ENCODE assay signal across 13 cellular contexts in the genomic region with DNA sequence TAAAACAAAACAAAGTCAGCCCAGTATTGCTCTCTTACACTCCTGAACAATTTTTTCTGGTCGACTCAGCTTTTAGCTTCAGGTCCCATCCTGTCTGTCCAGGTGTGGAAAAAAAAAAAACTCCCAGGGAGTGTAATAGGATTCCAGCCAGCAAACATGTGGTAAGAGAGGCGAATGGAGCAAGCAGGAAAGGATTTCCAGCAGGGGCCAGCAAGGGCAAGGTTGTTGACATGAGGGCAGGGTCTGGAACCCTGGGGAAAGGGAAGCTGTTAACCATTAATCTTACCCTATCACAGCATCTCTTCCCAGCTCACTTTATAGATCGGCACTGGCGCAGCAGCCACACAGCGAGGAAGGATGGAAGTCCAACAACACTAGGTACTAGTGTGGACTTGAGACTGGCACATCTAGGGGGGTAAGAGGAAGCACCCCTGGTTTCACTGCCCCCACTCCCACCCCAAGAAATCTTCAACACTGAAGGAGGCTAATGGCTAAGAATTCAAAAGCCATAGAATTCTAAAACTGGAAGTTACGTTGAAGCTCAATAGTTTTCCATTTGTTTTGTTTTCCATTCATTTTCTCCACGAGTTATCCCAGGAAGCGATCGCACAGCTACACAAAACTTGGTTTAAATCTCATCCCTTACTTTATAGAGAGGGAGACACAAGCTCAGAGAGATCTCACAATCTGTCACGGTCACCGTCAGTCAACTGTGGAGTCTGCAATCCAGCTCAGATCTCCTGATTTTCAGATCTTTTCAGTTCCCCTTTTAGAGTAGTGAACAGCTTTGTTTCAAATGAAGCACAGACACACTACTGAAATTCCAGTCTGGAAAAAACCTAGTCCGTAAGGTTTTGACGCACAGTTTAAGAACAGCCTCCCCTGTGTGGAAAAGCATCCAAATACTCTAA. TPM values are rescaled to one million over a fixed set of nuclear protein-coding genes. Genes with fewer than 3 reads are reported as not detected.
A peak's percentile ranks its signal among the peaks of the same experiment; 100 is the strongest.
DNase-seq lines count a peak whose midpoint lies in the region; ATAC-seq lines count a peak whose summit lies in the region.
"Had no signal": no experiment of that assay in that cellular context is flagged by ENCODE, and none has a peak within 500 bp of the region (broad histone marks: within the 10 kb centered on the region; RNA-seq: fewer than 3 reads in every experiment).

No MANE protein-coding gene starts in this region.

- H2BK12ac ChIP-seq in mesenchymal stem cell (ENCODE audit: low read length in 2 of 2) = no peak overlapping the region

- peaks cover 25% of the 10 kb centered on the region for H3K27me3 Mint-ChIP-seq in dendritic cell treated with granulocyte-macrophage colony-stimulating factor and Interleukin-4, amounts not matched to agents 40 ng/mL and 50 ng/mL, for 4 days
- H3K27me3 Mint-ChIP-seq: activated naive CD8-positive, alpha-beta T cell had no signal

- H2AFZ ChIP-seq in mesenchymal stem cell (ENCODE audit: low read depth, low read length) = no peak overlapping the region

- H3K18ac ChIP-seq in mesenchymal stem cell (ENCODE audit: low read depth in 1 of 2, low read length in 2 of 2) = no peak overlapping the region

- H3K9me3 ChIP-seq in mesenchymal stem cell (ENCODE audit: control insufficient read depth, low read length) = no peaks in the 10 kb centered on the region

- no peaks in the 10 kb centered on the region for H3K27me3 ChIP-seq in mesenchymal stem cell (ENCODE audit: control insufficient read depth in 1 of 2, insufficient read depth in 1 of 2, low read length in 2 of 2)

- in situ Hi-C loops in ACHN (cut with HindIII; ENCODE audit: low pct_ligation_motif_present, low pct_unique_long_range_greater_than_20kb, low sequenced_read_pairs) = no loop called here

- H3K36me3 Mint-ChIP-seq in dendritic cell treated with granulocyte-macrophage colony-stimulating factor and Interleukin-4, amounts not matched to agents 40 ng/mL and 50 ng/mL, for 4 days (ENCODE audit: low read depth) = no peaks in the 10 kb centered on the region
- H3K36me3 Mint-ChIP-seq: stimulated activated naive B cell treated with anti-CD40 and anti-IgM and Interleukin-4, amounts not matched to agents 10 μg/mL and 1 μg/mL and 100 μg/mL, for 72 hours had no signal

- H3K14ac ChIP-seq in mesenchymal stem cell (ENCODE audit: low read length in 2 of 2) = no peak overlapping the region

- peaks cover 16% of the 10 kb centered on the region for H3K4me1 ChIP-seq in mesenchymal stem cell (ENCODE audit: control insufficient read depth, insufficient read depth, low read depth, low read length)

- H3K9me3 Mint-ChIP-seq in dendritic cell treated with granulocyte-macrophage colony-stimulating factor and Interleukin-4, amounts not matched to agents 40 ng/mL and 50 ng/mL, for 4 days = no peaks in the 10 kb centered on the region
- H3K9me3 Mint-ChIP-seq: stimulated activated naive B cell treated with anti-CD40 and anti-IgM and Interleukin-4, amounts not matched to agents 10 μg/mL and 1 μg/mL and 100 μg/mL, for 72 hours had no signal

- H2BK5ac ChIP-seq in mesenchymal stem cell (ENCODE audit: low read depth, low read length, poor library complexity, severe bottlenecking) = no peak overlapping the region

- no peak overlapping the region for H4K91ac ChIP-seq in mesenchymal stem cell (ENCODE audit: low read length)

- no peak overlapping the region for H2BK15ac ChIP-seq in mesenchymal stem cell (ENCODE audit: low read depth, poor library complexity, severe bottlenecking)

- H2BK120ac ChIP-seq in mesenchymal stem cell (ENCODE audit: low read depth, low read length) = no peak overlapping the region

- ATAC-seq in HG03280 (IDR thresholded peaks at IDR 0.05; ENCODE audit: unreplicated experiment) (no peak), HG03354 (IDR thresholded peaks at IDR 0.05; ENCODE audit: poor library complexity, severe bottlenecking, unreplicated experiment) (no peak)
- ATAC-seq: stimulated activated naive B cell treated with anti-CD40 and anti-IgM and Interleukin-4, amounts not matched to agents 10 μg/mL and 1 μg/mL and 100 μg/mL, for 72 hours had no signal

- peak overlapping the region; percentile 38 for H3K4me2 ChIP-seq in mesenchymal stem cell (ENCODE audit: low read length, poor library complexity, severe bottlenecking)

- peak overlapping the region; percentile 49 for H3K4me3 Mint-ChIP-seq in dendritic cell treated with granulocyte-macrophage colony-stimulating factor and Interleukin-4, amounts not matched to agents 40 ng/mL and 50 ng/mL, for 4 days
- H3K4me3 Mint-ChIP-seq: activated naive CD8-positive, alpha-beta T cell; stimulated activated naive B cell treated with anti-CD40 and anti-IgM and Interleukin-4, amounts not matched to agents 10 μg/mL and 1 μg/mL and 100 μg/mL, for 72 hours had no signal

- H3K9ac ChIP-seq in mesenchymal stem cell (ENCODE audit: low read length) = no peak overlapping the region

- 60% methylated on average over 13 of the region's 13 CpGs for WGBS in mesenchymal stem cell

- no peak overlapping the region for H3K27ac ChIP-seq in mesenchymal stem cell (ENCODE audit: low read length, poor library complexity, severe bottlenecking)

- H4K8ac ChIP-seq in mesenchymal stem cell (ENCODE audit: low read length) = no peak overlapping the region

- no peak overlapping the region for H3K23ac ChIP-seq in mesenchymal stem cell (ENCODE audit: low read length in 2 of 2)

- H2AK5ac ChIP-seq in mesenchymal stem cell (ENCODE audit: low read length, severe bottlenecking) = no peak overlapping the region

- peaks cover 0 to 12% of the 10 kb centered on the region in 2 experiments for H3K36me3 ChIP-seq in mesenchymal stem cell (ENCODE audit: control insufficient read depth in 1 of 2, insufficient read depth in 2 of 2, low read depth in 1 of 2, low read length in 2 of 2)

- peak overlapping the region; percentile 69 for H3K27ac Mint-ChIP-seq in dendritic cell treated with granulocyte-macrophage colony-stimulating factor and Interleukin-4, amounts not matched to agents 40 ng/mL and 50 ng/mL, for 4 days
- H3K27ac Mint-ChIP-seq: activated naive CD8-positive, alpha-beta T cell; stimulated activated naive B cell treated with anti-CD40 and anti-IgM and Interleukin-4, amounts not matched to agents 10 μg/mL and 1 μg/mL and 100 μg/mL, for 72 hours had no signal

- intact Hi-C loops in dendritic cell treated with granulocyte-macrophage colony-stimulating factor and Interleukin-4, amounts not matched to agents 40 ng/mL and 50 ng/mL, for 4 days (cut with micrococcal nuclease) = no loop called here

- H3K4me3 ChIP-seq in mesenchymal stem cell (ENCODE audit: insufficient read depth in 1 of 2, low read depth in 1 of 2, low read length in 2 of 2) = no peak overlapping the region

- no peak overlapping the region for H3K4ac ChIP-seq in mesenchymal stem cell (ENCODE audit: low read depth in 1 of 2, low read length in 2 of 2)

- peaks cover 27% of the 10 kb centered on the region for H3K4me1 Mint-ChIP-seq in dendritic cell treated with granulocyte-macrophage colony-stimulating factor and Interleukin-4, amounts not matched to agents 40 ng/mL and 50 ng/mL, for 4 days (ENCODE audit: low read depth)

- no peaks in the 10 kb centered on the region for H3K79me1 ChIP-seq in mesenchymal stem cell (replicated peaks; ENCODE audit: low read length, poor library complexity, severe bottlenecking)

- DNase-seq in ACHN (peak; percentile 42), NCI-H2171 (lab: John Stamatoyannopoulos, UW) (peak; percentile 70), mesenchymal stem cell (peak; percentile 18), NCI-H2107 (lab: John Stamatoyannopoulos, UW) (no peak)
- no peak for DNase-seq in NK-92 treated with Interleukin-12 subunit alpha and Interleukin-12 subunit beta, amount 100 ng/mL, for 24 hours (lab: John Stamatoyannopoulos, UW)
- DNase-seq: activated CD4-positive, alpha-beta T cell treated with anti-CD3 and anti-CD28 coated beads for 1 hour; erythroblast; KBM-7; stimulated activated naive B cell treated with anti-CD40 and anti-IgM and Interleukin-4, amounts not matched to agents 10 μg/mL and 1 μg/mL and 100 μg/mL, for 72 hours had no signal

RNA-seq across cellular contexts. Expression of a gene that starts 53.4 kb away (rescaled TPM):
- polyA plus RNA-seq in mesenchymal stem cell (2013, experiment 1 of 2) = 0.03 TPM
- polyA plus RNA-seq in mesenchymal stem cell (2013, experiment 2 of 2) = 0.03 TPM

Comparison
In these comparisons a context has a peak if more than half of its experiments do, and no peak if none do; other contexts are left out.
1. DNase-seq: peak in ACHN (single experiment), NCI-H2171 (single experiment) and mesenchymal stem cell (single experiment); none in NCI-H2107 (single experiment) and NK-92 treated with Interleukin-12 subunit alpha and Interleukin-12 subunit beta, amount 100 ng/mL, for 24 hours (single experiment).